In genomic region chr17:16428098-16428882, GRCh38 we compare ENCODE assay signal across 8 cellular contexts. TPM values are rescaled to one million over a fixed set of nuclear protein-coding genes. Genes with fewer than 3 reads are reported as not detected.
DNase-seq lines count a peak whose midpoint lies in the region; ATAC-seq and TF ChIP-seq lines count a peak whose summit lies in the region.

No MANE protein-coding gene starts in this region.

- 59 to 64% methylated on average over 15 of the region's 15 CpGs for WGBS in lung, 2 donors
- WGBS in thyroid gland, 2 donors: 41 to 59% methylated on average over 14 of the region's 15 CpGs

- H3K27ac ChIP-seq in 22Rv1 (no peak overlapping the region), RWPE1 (no peak overlapping the region), lung (ENCODE audit: low read depth in 1 of 2, low read length in 1 of 2) (no peak overlapping the region), thyroid gland (no peak overlapping the region)

- H3K27me3 ChIP-seq in lung (ENCODE audit: control insufficient read depth, insufficient read depth) (no peaks in the 10 kb centered on the region), thyroid gland (no peaks in the 10 kb centered on the region)

- intact Hi-C loops in MCF 10A (cut with micrococcal nuclease): no loop called here
- intact Hi-C loops in thyroid gland (cut with DNase I): no loop called here

- peaks cover 0 to 41% of the 10 kb centered on the region in 2 donors for H3K36me3 ChIP-seq in lung (ENCODE audit: control insufficient read depth in 2 of 2, insufficient read depth in 2 of 2, low read length in 2 of 2)
- H3K36me3 ChIP-seq in thyroid gland: no peaks in the 10 kb centered on the region

- no peak overlapping the region for H3K27ac Mint-ChIP-seq in MCF 10A (ENCODE audit: low read depth, unreplicated experiment)

- ATAC-seq in lung (ENCODE audit: insufficient read depth, low FRiP score): peak; percentile 64
- no peak for ATAC-seq in GM19395 (IDR thresholded peaks at IDR 0.05; ENCODE audit: unreplicated experiment)
- ATAC-seq in HG02885 (IDR thresholded peaks at IDR 0.05; ENCODE audit: poor library complexity, unreplicated experiment): no peak

- CTCF ChIA-PET in RWPE1 (lab: Yijun Ruan, JAX) (interaction anchor here (0.7 to 1.3 kb wide), 4 partner anchors 9 to 41 kb away, joined by 3 to 6 read pairs (median 4); no protein-coding TSS in a partner anchor), MCF 10A (lab: Yijun Ruan, JAX) (interaction anchor here (0.7 to 2.0 kb wide), 9 partner anchors 8 to 102 kb away, joined by 3 to 13 read pairs (median 5); no protein-coding TSS in a partner anchor)

- in situ Hi-C loops in GM13976 (cut with MboI; ENCODE audit: low sequenced_read_pairs, unreplicated experiment): no loop called here

- H3K9me3 ChIP-seq in lung (ENCODE audit: control insufficient read depth in 2 of 2, insufficient read depth in 1 of 2, low read length in 1 of 2) (no peaks in the 10 kb centered on the region), thyroid gland (no peaks in the 10 kb centered on the region)

- H3K36me3 Mint-ChIP-seq in MCF 10A (ENCODE audit: insufficient read depth, unreplicated experiment): no peaks in the 10 kb centered on the region

- TF ChIP-seq CTCF in 22Rv1 (IDR thresholded peaks at IDR 0.05) (peak; percentile 82), GM13976 (IDR thresholded peaks at IDR 0.05; ENCODE audit: borderline replicate concordance, control extremely low read depth, extremely low read depth, insufficient read depth, missing control alignments) (peak; percentile 26), RWPE1 (conservative IDR thresholded peaks at IDR 0.05; ENCODE audit: low read depth) (peak; percentile 27), MCF 10A (IDR thresholded peaks at IDR 0.05; ENCODE audit: unreplicated experiment) (peak; percentile 46), lung (IDR thresholded peaks at IDR 0.05; ENCODE audit: control extremely low read depth, extremely low read depth) (peak; percentile 34), thyroid gland (IDR thresholded peaks at IDR 0.05) (peak in 5 of 6 experiments; percentile 46 to 77 (median 65))

- TF ChIP-seq POLR2A in thyroid gland (IDR thresholded peaks at IDR 0.05): no peak

- H3K4me3 ChIP-seq in lung: no peak overlapping the region
- H3K4me3 ChIP-seq in thyroid gland (replicated peaks in 1 of 3): no peak overlapping the region

- no peaks in the 10 kb centered on the region for H3K9me3 Mint-ChIP-seq in MCF 10A (ENCODE audit: unreplicated experiment)

- POLR2A ChIA-PET in RWPE1 (lab: Yijun Ruan, JAX; ENCODE audit: low non-redundant PET) (interaction anchor here (1.0 kb wide), 1 partner anchor 10 kb away, joined by 5 read pairs; no protein-coding TSS in a partner anchor), MCF 10A (lab: Yijun Ruan, JAX) (interaction anchor here (0.6 to 1.5 kb wide), 6 partner anchors 9 to 50 kb away, joined by 3 to 4 read pairs (median 3); no protein-coding TSS in a partner anchor)

- DNase-seq in GM13976 (ENCODE audit: low spot score) (no peak), RWPE1 (ENCODE audit: low spot score) (no peak), MCF 10A (ENCODE audit: unreplicated experiment) (peak; percentile 56), lung (ENCODE audit: low spot score) (peak; percentile 62), thyroid gland (peak; percentile 74 to 77)

- BruUV-seq in MCF 10A (replicated peaks; lab: Mats Ljungman, UMichigan): no TSS peak

- H3K4me1 Mint-ChIP-seq in MCF 10A (ENCODE audit: insufficient read depth, unreplicated experiment): no peaks in the 10 kb centered on the region

- H3K4me3 Mint-ChIP-seq in MCF 10A (ENCODE audit: unreplicated experiment): no peak overlapping the region

- no peaks in the 10 kb centered on the region for H3K4me1 ChIP-seq in lung (ENCODE audit: control insufficient read depth in 2 of 2, insufficient read depth in 2 of 2, low read length in 2 of 2)
- no peaks in the 10 kb centered on the region for H3K4me1 ChIP-seq in thyroid gland

- H3K27me3 Mint-ChIP-seq in MCF 10A (ENCODE audit: insufficient read depth, unreplicated experiment): no peaks in the 10 kb centered on the region

RNA-seq across cellular contexts. Expression of gene TRPV2, which starts 12.9 kb away (rescaled TPM):
- total RNA-seq in MCF 10A (2022): not detected in 2 replicates
- total RNA-seq in lung: 100 to 1,000 TPM in 1 of 2 donors, 10 to 100 TPM in 1; 12.6 to 105 TPM
- 10 to 100 TPM; 45.1 to 46.3 TPM for polyA plus RNA-seq in lung
- total RNA-seq in thyroid gland: 10 to 100 TPM in 1 of 4 donors, 1 to 10 TPM in 3; 3.2 to 12.5 (median 6.5) TPM

RNA-seq across cellular contexts. Expression of gene UBB, which starts 47.4 kb away (rescaled TPM):
- total RNA-seq in MCF 10A (2022) (626 and 729 TPM in 2 replicates), lung (1,000 to 10,000 TPM; 1,313 to 1,870 TPM), thyroid gland (1,000 to 10,000 TPM in 3 of 4 donors, 100 to 1,000 TPM in 1; 917 to 1,584 (median 1,245) TPM)
- polyA plus RNA-seq in lung: 1,000 to 10,000 TPM in 1 of 2 donors, 100 to 1,000 TPM in 1; 602 to 1,175 TPM

Comparison
In these comparisons a context has a peak if more than half of its experiments do, and no peak if none do; other contexts are left out.
1. CTCF ChIP-seq: peak in every context shown above with its lines; median percentile 82 in 22Rv1; 65 in thyroid gland; 46 in MCF 10A; 34 in lung; 27 in RWPE1; 26 in GM13976.
2. DNase-seq: peak in MCF 10A (single experiment), lung (single experiment) and thyroid gland (2 of 2); none in GM13976 (single experiment) and RWPE1 (single experiment).